Comparison of ENCODE assay signal across 15 cellular contexts in the genomic region with DNA sequence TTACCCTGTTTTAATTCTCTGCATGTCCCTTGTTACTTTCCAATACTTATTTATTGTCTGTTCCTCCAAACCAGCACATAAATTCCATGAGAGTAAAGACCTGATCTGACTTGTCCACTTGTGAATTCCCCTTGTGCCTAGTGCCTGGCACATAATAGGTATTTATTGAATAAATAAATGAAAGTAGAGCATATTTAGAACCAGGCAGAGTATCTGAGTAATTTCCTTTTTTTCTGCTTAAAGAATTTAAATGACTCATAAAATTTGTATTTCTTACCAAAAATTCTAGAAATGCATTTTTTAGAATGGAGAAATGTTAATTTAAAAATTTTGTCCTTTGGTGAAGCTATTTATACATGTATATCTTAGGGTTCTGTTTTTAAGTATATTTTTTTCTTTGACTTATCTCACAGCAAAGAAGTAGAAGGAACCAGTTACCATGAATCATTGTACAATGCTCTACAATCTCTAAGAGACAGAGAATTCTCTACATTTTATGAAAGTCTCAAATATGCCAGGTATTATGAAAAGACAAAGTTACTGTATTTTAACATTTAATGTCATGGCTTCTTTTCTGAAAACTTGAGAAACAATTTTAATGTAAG.
DNase-seq lines count a peak whose midpoint lies in the region; ATAC-seq, FAIRE-seq and TF ChIP-seq lines count a peak whose summit lies in the region.
"Had no signal": no experiment of that assay in that cellular context is flagged by ENCODE, and none has a peak within 500 bp of the region (broad histone marks: within the 10 kb centered on the region; RNA-seq: fewer than 3 reads in every experiment).

No MANE protein-coding gene starts in this region.

- H3K4me3 ChIP-seq in fibroblast of mammary gland (ENCODE audit: control insufficient read depth, low read depth, low read length) (no peak overlapping the region), H7 (ENCODE audit: insufficient read depth, low read depth, low read length) (no peak overlapping the region), small intestine (ENCODE audit: low read depth in 1 of 2, low read length in 2 of 2) (no peak overlapping the region)
- H3K4me3 ChIP-seq: prostate gland, SJCRH30 had no signal

- no peak for DNase-seq in stimulated activated naive CD8-positive, alpha-beta T cell treated with anti-CD3 and anti-CD28 coated beads, Interleukin-15, Interleukin-2, amounts not matched to agents 100 U/mL and 50 U/mL, for 24 hours
- DNase-seq in fibroblast of mammary gland (ENCODE audit: low read depth) = peak; percentile 7
- peak; percentile 6 for DNase-seq in stromal cell of bone marrow (ENCODE audit: low read depth)
- DNase-seq in H7 = no peak
- no peak for DNase-seq in small intestine
- DNase-seq: BE2C, SJCRH30 had no signal

- peaks cover 6% of the 10 kb centered on the region for H3K36me3 ChIP-seq in H7 (replicated peaks; ENCODE audit: control insufficient read depth, insufficient read depth, low read length)
- peaks cover 3 to 6% of the 10 kb centered on the region in 2 donors for H3K36me3 ChIP-seq in small intestine (ENCODE audit: control insufficient read depth in 2 of 2, insufficient read depth in 2 of 2, low read length in 2 of 2)
- H3K36me3 ChIP-seq: prostate gland, SJCRH30 had no signal

- FAIRE-seq in small intestine (lab: Jason Lieb, UNC) = no peak
- FAIRE-seq: frontal cortex, GM12892, HTR-8/SVneo had no signal

- peak overlapping the region; percentile 88 for H3K27ac Mint-ChIP-seq in stimulated activated naive CD8-positive, alpha-beta T cell treated with anti-CD3 and anti-CD28 coated beads, Interleukin-15, Interleukin-2, amounts not matched to agents 100 ng/mL and 50 ng/mL, for 24 hours
- peak overlapping the region; percentile 85 for H3K27ac Mint-ChIP-seq in activated T-helper 17 cell treated with anti-CD3 and anti-CD28 coated beads, Interleukin-2, amount 50 U/mL, for 72 hours
- H3K27ac Mint-ChIP-seq: dendritic cell treated with granulocyte-macrophage colony-stimulating factor and Interleukin-4, amounts not matched to agents 40 ng/mL and 50 ng/mL, for 4 days had no signal

- peaks cover 9% of the 10 kb centered on the region for H3K4me1 Mint-ChIP-seq in stimulated activated naive CD8-positive, alpha-beta T cell treated with anti-CD3 and anti-CD28 coated beads, Interleukin-15, Interleukin-2, amounts not matched to agents 100 ng/mL and 50 ng/mL, for 24 hours (ENCODE audit: low read depth)
- no peaks in the 10 kb centered on the region for H3K4me1 Mint-ChIP-seq in activated T-helper 17 cell treated with anti-CD3 and anti-CD28 coated beads, Interleukin-2, amount 50 U/mL, for 72 hours

- no peak for ATAC-seq in stimulated activated naive CD8-positive, alpha-beta T cell treated with anti-CD3 and anti-CD28 coated beads, Interleukin-15, Interleukin-2, amounts not matched to agents 100 U/mL and 50 U/mL, for 24 hours
- no peak for ATAC-seq in activated T-helper 17 cell treated with anti-CD3 and anti-CD28 coated beads, Interleukin-2, amount 50 U/mL, for 72 hours (replicated peaks)
- ATAC-seq in GM21529 (IDR thresholded peaks at IDR 0.05; ENCODE audit: unreplicated experiment) = no peak

- peaks cover 39% of the 10 kb centered on the region for H3K36me3 Mint-ChIP-seq in stimulated activated naive CD8-positive, alpha-beta T cell treated with anti-CD3 and anti-CD28 coated beads, Interleukin-15, Interleukin-2, amounts not matched to agents 100 ng/mL and 50 ng/mL, for 24 hours (ENCODE audit: low read depth)
- peaks cover 78% of the 10 kb centered on the region for H3K36me3 Mint-ChIP-seq in activated T-helper 17 cell treated with anti-CD3 and anti-CD28 coated beads, Interleukin-2, amount 50 U/mL, for 72 hours (ENCODE audit: low read depth)

- no peaks in the 10 kb centered on the region for H3K4me1 ChIP-seq in small intestine (ENCODE audit: control insufficient read depth in 2 of 2, insufficient read depth in 1 of 2, low read depth in 1 of 2, low read length in 1 of 2)
- H3K4me1 ChIP-seq: BE2C, prostate gland, SJCRH30 had no signal

- no peak overlapping the region for H3K27ac ChIP-seq in small intestine (ENCODE audit: low read depth in 1 of 2, low read length in 1 of 2)
- H3K27ac ChIP-seq: prostate gland, SJCRH30 had no signal

- no peaks in the 10 kb centered on the region for H3K9me3 ChIP-seq in small intestine (ENCODE audit: control insufficient read depth, low read depth)
- H3K9me3 ChIP-seq: BE2C, prostate gland, SJCRH30 had no signal

- TF ChIP-seq CTCF in fibroblast of mammary gland (conservative IDR thresholded peaks at IDR 0.05; ENCODE audit: control insufficient read depth, insufficient read depth, low read depth, low read length) = no peak

- H3K9me3 Mint-ChIP-seq in stimulated activated naive CD8-positive, alpha-beta T cell treated with anti-CD3 and anti-CD28 coated beads, Interleukin-15, Interleukin-2, amounts not matched to agents 100 ng/mL and 50 ng/mL, for 24 hours = no peaks in the 10 kb centered on the region
- H3K9me3 Mint-ChIP-seq in activated T-helper 17 cell treated with anti-CD3 and anti-CD28 coated beads, Interleukin-2, amount 50 U/mL, for 72 hours = no peaks in the 10 kb centered on the region
- H3K9me3 Mint-ChIP-seq: dendritic cell treated with granulocyte-macrophage colony-stimulating factor and Interleukin-4, amounts not matched to agents 40 ng/mL and 50 ng/mL, for 4 days had no signal

- H3K27me3 Mint-ChIP-seq in stimulated activated naive CD8-positive, alpha-beta T cell treated with anti-CD3 and anti-CD28 coated beads, Interleukin-15, Interleukin-2, amounts not matched to agents 100 ng/mL and 50 ng/mL, for 24 hours = no peaks in the 10 kb centered on the region
- no peaks in the 10 kb centered on the region for H3K27me3 Mint-ChIP-seq in activated T-helper 17 cell treated with anti-CD3 and anti-CD28 coated beads, Interleukin-2, amount 50 U/mL, for 72 hours
- H3K27me3 Mint-ChIP-seq: dendritic cell treated with granulocyte-macrophage colony-stimulating factor and Interleukin-4, amounts not matched to agents 40 ng/mL and 50 ng/mL, for 4 days had no signal

- no peak overlapping the region for H3K4me3 Mint-ChIP-seq in stimulated activated naive CD8-positive, alpha-beta T cell treated with anti-CD3 and anti-CD28 coated beads, Interleukin-15, Interleukin-2, amounts not matched to agents 100 ng/mL and 50 ng/mL, for 24 hours
- no peak overlapping the region for H3K4me3 Mint-ChIP-seq in activated T-helper 17 cell treated with anti-CD3 and anti-CD28 coated beads, Interleukin-2, amount 50 U/mL, for 72 hours
- H3K4me3 Mint-ChIP-seq: dendritic cell treated with granulocyte-macrophage colony-stimulating factor and Interleukin-4, amounts not matched to agents 40 ng/mL and 50 ng/mL, for 4 days had no signal

- H3K27me3 ChIP-seq in H7 (ENCODE audit: control insufficient read depth, insufficient read depth, low read length) = no peaks in the 10 kb centered on the region
- no peaks in the 10 kb centered on the region for H3K27me3 ChIP-seq in small intestine (ENCODE audit: control insufficient read depth in 2 of 2, insufficient read depth in 2 of 2, low read length in 2 of 2)
- H3K27me3 ChIP-seq: BE2C, SJCRH30 had no signal

Comparison
In these comparisons a context has a peak if more than half of its experiments do, and no peak if none do; other contexts are left out.
1. DNase-seq: peak in fibroblast of mammary gland (single experiment) and stromal cell of bone marrow (single experiment); none in stimulated activated naive CD8-positive, alpha-beta T cell treated with anti-CD3 and anti-CD28 coated beads, Interleukin-15, Interleukin-2, amounts not matched to agents 100 U/mL and 50 U/mL, for 24 hours (single experiment), H7 (single experiment) and small intestine (single experiment).